ENCODE assay signal across 9 cellular contexts in genomic region chr3:163056874-163057497, GRCh38.
DNase-seq lines count a peak whose midpoint lies in the region; ATAC-seq and TF ChIP-seq lines count a peak whose summit lies in the region.
"Had no signal": no experiment of that assay in that cellular context is flagged by ENCODE, and none has a peak within 500 bp of the region (broad histone marks: within the 10 kb centered on the region; RNA-seq: fewer than 3 reads in every experiment).

No MANE protein-coding gene starts in this region.

- peak; percentile 76 for ATAC-seq in GM21515 (IDR thresholded peaks at IDR 0.05; ENCODE audit: unreplicated experiment)
- ATAC-seq in left lobe of liver = peak; percentile 87
- no peak for ATAC-seq in activated CD4-positive, CD25-positive, alpha-beta regulatory T cell treated with anti-CD3 and anti-CD28 coated beads, Interleukin-2, amount 50 U/mL, for 24 hours

- TF ChIP-seq CTCF in astrocyte of the cerebellum (IDR thresholded peaks at IDR 0.05; ENCODE audit: low read depth, low read length, missing control alignments) = peak; percentile 69

- H3K4me3 ChIP-seq in astrocyte of the cerebellum (ENCODE audit: low read depth, low read length) = no peak overlapping the region
- H3K4me3 ChIP-seq: BLaER1 had no signal

- DNase-seq in NCI-H1436 (lab: John Stamatoyannopoulos, UW) = peak; percentile 44
- DNase-seq in NCI-H1436 treated with DMSO at 0.1 percent for 48 hours (lab: John Stamatoyannopoulos, UW) = no peak
- peak; percentile 14 for DNase-seq in NCI-H2029 (lab: John Stamatoyannopoulos, UW)
- peak; percentile 36 for DNase-seq in astrocyte of the cerebellum (ENCODE audit: low read depth)
- DNase-seq in left lobe of liver (ENCODE audit: low spot score) = no peak
- no peak for DNase-seq in middle frontal gyrus (ENCODE audit: extremely low spot score, low spot score)

- in situ Hi-C loops in astrocyte of the cerebellum (cut with HindIII; ENCODE audit: low sequenced_read_pairs) = no loop called here

Comparison
In these comparisons a context has a peak if more than half of its experiments do, and no peak if none do; other contexts are left out.
1. DNase-seq: peak in NCI-H1436 (single experiment), NCI-H2029 (single experiment) and astrocyte of the cerebellum (single experiment); none in NCI-H1436 treated with DMSO at 0.1 percent for 48 hours (single experiment), left lobe of liver (single experiment) and middle frontal gyrus (single experiment).
2. ATAC-seq: peak in GM21515 (single experiment) and left lobe of liver (single experiment); none in activated CD4-positive, CD25-positive, alpha-beta regulatory T cell treated with anti-CD3 and anti-CD28 coated beads, Interleukin-2, amount 50 U/mL, for 24 hours (0 of 2).